Comparison of ENCODE assay signal across 1 cellular context in genomic region chr14:50560929-50561280, GRCh38.
A peak's percentile ranks its signal among the peaks of the same experiment; 100 is the strongest.
TF ChIP-seq lines count a peak whose summit lies in the region.

No MANE protein-coding gene starts in this region.

TF ChIP-seq in SK-N-SH, 30 proteins besides CTCF, POLR2A, EP300 and RAD21 (continued from another document):
- TF ChIP-seq, protein P1, sequence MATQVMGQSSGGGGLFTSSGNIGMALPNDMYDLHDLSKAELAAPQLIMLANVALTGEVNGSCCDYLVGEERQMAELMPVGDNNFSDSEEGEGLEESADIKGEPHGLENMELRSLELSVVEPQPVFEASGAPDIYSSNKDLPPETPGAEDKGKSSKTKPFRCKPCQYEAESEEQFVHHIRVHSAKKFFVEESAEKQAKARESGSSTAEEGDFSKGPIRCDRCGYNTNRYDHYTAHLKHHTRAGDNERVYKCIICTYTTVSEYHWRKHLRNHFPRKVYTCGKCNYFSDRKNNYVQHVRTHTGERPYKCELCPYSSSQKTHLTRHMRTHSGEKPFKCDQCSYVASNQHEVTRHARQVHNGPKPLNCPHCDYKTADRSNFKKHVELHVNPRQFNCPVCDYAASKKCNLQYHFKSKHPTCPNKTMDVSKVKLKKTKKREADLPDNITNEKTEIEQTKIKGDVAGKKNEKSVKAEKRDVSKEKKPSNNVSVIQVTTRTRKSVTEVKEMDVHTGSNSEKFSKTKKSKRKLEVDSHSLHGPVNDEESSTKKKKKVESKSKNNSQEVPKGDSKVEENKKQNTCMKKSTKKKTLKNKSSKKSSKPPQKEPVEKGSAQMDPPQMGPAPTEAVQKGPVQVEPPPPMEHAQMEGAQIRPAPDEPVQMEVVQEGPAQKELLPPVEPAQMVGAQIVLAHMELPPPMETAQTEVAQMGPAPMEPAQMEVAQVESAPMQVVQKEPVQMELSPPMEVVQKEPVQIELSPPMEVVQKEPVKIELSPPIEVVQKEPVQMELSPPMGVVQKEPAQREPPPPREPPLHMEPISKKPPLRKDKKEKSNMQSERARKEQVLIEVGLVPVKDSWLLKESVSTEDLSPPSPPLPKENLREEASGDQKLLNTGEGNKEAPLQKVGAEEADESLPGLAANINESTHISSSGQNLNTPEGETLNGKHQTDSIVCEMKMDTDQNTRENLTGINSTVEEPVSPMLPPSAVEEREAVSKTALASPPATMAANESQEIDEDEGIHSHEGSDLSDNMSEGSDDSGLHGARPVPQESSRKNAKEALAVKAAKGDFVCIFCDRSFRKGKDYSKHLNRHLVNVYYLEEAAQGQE (IDR thresholded peaks at IDR 0.05; ENCODE audit: low read depth, low read length) = peak; percentile 24; the same call in 1 of the 2 replicates
- TF ChIP-seq RXRA (IDR thresholded peaks at IDR 0.05; ENCODE audit: borderline replicate concordance, low read depth) = no peak
- no peak for TF ChIP-seq SIN3A (IDR thresholded peaks at IDR 0.05; ENCODE audit: borderline replicate concordance, low read depth, low read length)
- TF ChIP-seq EZH2phosphoT487 (IDR thresholded peaks at IDR 0.05; ENCODE audit: borderline replicate concordance, low read depth) = no peak
- TF ChIP-seq POLR2AphosphoS5 (IDR thresholded peaks at IDR 0.05; ENCODE audit: low read depth, low read length) = no peak; the same call in none of the 2 replicates
- TF ChIP-seq SMC3 (IDR thresholded peaks at IDR 0.05; ENCODE audit: low read depth, low read length) = peak; percentile 7; the same call in 1 of the 2 replicates
- TF ChIP-seq, protein P2, sequence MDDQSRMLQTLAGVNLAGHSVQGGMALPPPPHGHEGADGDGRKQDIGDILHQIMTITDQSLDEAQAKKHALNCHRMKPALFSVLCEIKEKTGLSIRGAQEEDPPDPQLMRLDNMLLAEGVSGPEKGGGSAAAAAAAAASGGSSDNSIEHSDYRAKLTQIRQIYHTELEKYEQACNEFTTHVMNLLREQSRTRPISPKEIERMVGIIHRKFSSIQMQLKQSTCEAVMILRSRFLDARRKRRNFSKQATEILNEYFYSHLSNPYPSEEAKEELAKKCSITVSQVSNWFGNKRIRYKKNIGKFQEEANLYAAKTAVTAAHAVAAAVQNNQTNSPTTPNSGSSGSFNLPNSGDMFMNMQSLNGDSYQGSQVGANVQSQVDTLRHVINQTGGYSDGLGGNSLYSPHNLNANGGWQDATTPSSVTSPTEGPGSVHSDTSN (IDR thresholded peaks at IDR 0.05) = no peak
- TF ChIP-seq JUND (IDR thresholded peaks at IDR 0.05) = no peak
- TF ChIP-seq NRF1 (IDR thresholded peaks at IDR 0.05; ENCODE audit: low read depth, low read length) = peak; percentile 58
- peak; percentile 87 for TF ChIP-seq ELF1 (IDR thresholded peaks at IDR 0.05)
- no peak for TF ChIP-seq FOSL2 (IDR thresholded peaks at IDR 0.05; ENCODE audit: borderline replicate concordance, low read depth)
- no peak for TF ChIP-seq YY1 (IDR thresholded peaks at IDR 0.05; ENCODE audit: low read depth)
- TF ChIP-seq RFX5 (IDR thresholded peaks at IDR 0.05; ENCODE audit: low read length) = no peak
- no peak for TF ChIP-seq TEAD4 (IDR thresholded peaks at IDR 0.05; ENCODE audit: borderline replicate concordance, insufficient read depth)
- TF ChIP-seq MXI1 (IDR thresholded peaks at IDR 0.05; ENCODE audit: low read depth, low read length) = peak; percentile 46; the same call in 1 of the 2 replicates
- no peak for TF ChIP-seq FOXM1 (IDR thresholded peaks at IDR 0.05; ENCODE audit: low read depth)
- TF ChIP-seq TCF12 (IDR thresholded peaks at IDR 0.05) = no peak
- TF ChIP-seq GABPA (IDR thresholded peaks at IDR 0.05; ENCODE audit: low read depth) = no peak
- TF ChIP-seq TAF1 (IDR thresholded peaks at IDR 0.05; ENCODE audit: borderline replicate concordance, low read depth, low read length) = peak; percentile 31; the same call in 1 of the 2 replicates
- no peak for TF ChIP-seq FOXJ3 (CRISPR knock-in tag; IDR thresholded peaks at IDR 0.05)
